23 cellular contexts compared by ENCODE assay signal in the genomic region with DNA sequence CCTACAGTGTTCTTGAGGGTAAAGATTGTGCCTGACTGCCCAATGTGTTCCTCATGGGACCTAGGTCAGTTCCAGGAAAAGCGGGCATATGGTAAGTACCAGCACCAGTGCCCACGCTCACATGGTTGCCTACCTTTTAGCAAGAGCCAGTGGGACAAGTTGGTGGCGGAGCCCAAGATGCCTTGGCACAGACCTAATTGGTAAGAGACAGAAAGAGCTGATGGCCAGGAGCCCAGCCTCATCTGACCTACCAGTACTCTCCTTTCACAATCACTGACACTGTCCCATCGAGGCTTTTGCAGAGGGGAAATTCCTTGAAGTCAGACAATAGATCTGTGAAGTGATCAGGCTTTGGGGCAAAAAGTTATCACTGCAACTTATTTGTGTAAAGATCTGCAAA.
"Had no signal": no experiment of that assay in that cellular context is flagged by ENCODE, and none has a peak within 500 bp of the region (broad histone marks: within the 10 kb centered on the region; RNA-seq: fewer than 3 reads in every experiment).

No MANE protein-coding gene starts in this region.

- H3K27ac ChIP-seq: hepatocyte, right lobe of liver, skin epidermis, suprapubic skin, tibial artery, upper lobe of right lung had no signal

- ATAC-seq: activated CD4-positive, alpha-beta T cell treated with anti-CD3 and anti-CD28 coated beads for 36 hours; activated CD8-positive, alpha-beta memory T cell treated with anti-CD3 and anti-CD28 coated beads, Interleukin-2, amount 10 ng/mL, durations not matched to agents 7 days and 5 days; activated CD8-positive, alpha-beta T cell treated with anti-CD3 and anti-CD28 coated beads, Interleukin-2, amount 10 ng/mL, durations not matched to agents 7 days and 5 days; activated naive CD4-positive, alpha-beta T cell treated with anti-CD3 and anti-CD28 coated beads, Interleukin-2, amount 50 U/mL, for 72 hours; esophagus mucosa; natural killer cell treated with Interleukin-12 subunit alpha and Interleukin-12 subunit beta and Interleukin-15 and Interleukin-18, amount 100 ng/mL, for 72 hours; stimulated activated effector memory CD8-positive, alpha-beta T cell treated with anti-CD3 and anti-CD28 coated beads, Interleukin-12 subunit alpha, Interleukin-12 subunit beta, amount 100 ng/mL, for 72 hours; upper lobe of right lung had no signal

- H3K9me3 ChIP-seq: right lobe of liver, suprapubic skin, tibial artery, upper lobe of right lung had no signal

- H3K4me1 ChIP-seq: right lobe of liver, tibial artery, upper lobe of right lung had no signal

- H3K27me3 ChIP-seq: hepatocyte, right lobe of liver, suprapubic skin, tibial artery had no signal

- H3K4me3 ChIP-seq: hepatocyte, right lobe of liver, skin epidermis, suprapubic skin, tibial artery, upper lobe of right lung had no signal

- H3K36me3 ChIP-seq: right lobe of liver, suprapubic skin, tibial artery, upper lobe of right lung had no signal

- DNase-seq: activated B cell treated with CpG ODN at 0.5 μM for 24 hours; activated CD4-positive, alpha-beta T cell treated with anti-CD3 and anti-CD28 coated beads for 36 hours; activated CD8-positive, alpha-beta memory T cell treated with anti-CD3 and anti-CD28 coated beads, Interleukin-2, amount 10 ng/mL, durations not matched to agents 7 days and 5 days; activated CD8-positive, alpha-beta T cell treated with anti-CD3 and anti-CD28 coated beads, Interleukin-2, amount 10 ng/mL, durations not matched to agents 7 days and 5 days; activated naive CD4-positive, alpha-beta T cell; activated T-cell treated with anti-CD3 and anti-CD28 coated beads, Interleukin-2, amount 50 U/mL, for 48 hours; foreskin melanocyte; islet precursor cell; mesenchymal stem cell; posterior cingulate gyrus; right lobe of liver; stimulated activated CD4-positive, alpha-beta T cell treated with anti-CD3 and anti-CD28 coated beads, Interleukin-12 subunit alpha, Interleukin-12 subunit beta, amount 100 ng/mL, for 4 hours; stimulated activated CD4-positive, alpha-beta T cell treated with anti-CD3 and anti-CD28 coated beads, Interleukin-4, amount 100 ng/mL, for 24 hours; T-helper 1 cell; tibial artery; upper lobe of right lung had no signal
